ENCODE assay signal across 27 cellular contexts in the genomic region with DNA sequence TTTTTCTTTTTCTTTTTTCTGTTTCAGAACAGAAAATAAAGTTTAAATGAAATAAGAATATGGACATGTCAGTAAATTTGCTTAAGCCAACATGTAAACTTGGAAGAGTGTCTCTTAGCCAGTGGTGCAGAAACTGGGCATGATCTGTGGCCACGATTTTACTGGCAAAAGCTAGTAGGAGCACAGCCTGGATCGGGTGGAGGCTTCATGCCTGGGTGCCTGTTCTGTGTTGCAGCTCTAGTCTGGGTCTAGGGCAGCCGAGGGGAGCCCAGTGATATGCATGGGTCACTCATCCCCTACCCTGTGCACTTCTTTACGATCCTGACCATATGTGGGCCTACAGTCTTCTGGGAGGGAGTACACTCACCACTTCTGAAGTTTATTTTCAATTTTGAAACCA. TPM values are rescaled to one million over a fixed set of nuclear protein-coding genes. Genes with fewer than 3 reads are reported as not detected.
"Had no signal": no experiment of that assay in that cellular context is flagged by ENCODE, and none has a peak within 500 bp of the region (broad histone marks: within the 10 kb centered on the region; RNA-seq: fewer than 3 reads in every experiment).

No MANE protein-coding gene starts in this region.

- H3K4me3 ChIP-seq: K562, SJCRH30 had no signal

- H3K4me2 ChIP-seq: SK-N-SH had no signal

- H3K9ac ChIP-seq: SK-N-SH had no signal

- FAIRE-seq: astrocyte, K562 had no signal

- H3K9me3 ChIP-seq: SK-N-SH had no signal

- H3K27ac ChIP-seq: SJCRH30 had no signal

- H3K27me3 ChIP-seq: SJCRH30 had no signal

- H3K4me1 ChIP-seq: SJCRH30 had no signal

- ATAC-seq: activated naive CD4-positive, alpha-beta T cell treated with anti-CD3 and anti-CD28 coated beads, Interleukin-2, amount 50 U/mL, for 72 hours; activated naive CD8-positive, alpha-beta T cell treated with anti-CD3 and anti-CD28 coated beads, Interleukin-2, amount 50 U/mL, for 24 hours; activated T-cell treated with anti-CD3 and anti-CD28 coated beads, Interleukin-2, amount 50 U/mL, for 4 hours; K562; Right ventricle myocardium inferior; WTC11 had no signal

- DNase-seq: activated CD4-positive, alpha-beta memory T cell treated with anti-CD3 and anti-CD28 coated beads for 36 hours; activated CD4-positive, alpha-beta T cell treated with anti-CD3 and anti-CD28 coated beads for 1 hour; activated CD4-positive, alpha-beta T cell treated with anti-CD3 and anti-CD28 coated beads, Interleukin-2, amount 10 ng/mL, durations not matched to agents 7 days and 5 days; activated CD8-positive, alpha-beta memory T cell treated with anti-CD3 and anti-CD28 coated beads for 24 hours; activated effector memory CD4-positive, alpha-beta T cell treated with anti-CD3 and anti-CD28 coated beads, Interleukin-2, amount 50 U/mL, for 16 hours; activated naive CD4-positive, alpha-beta T cell treated with Interleukin-2 at 50 U/mL for 16 hours; activated naive CD8-positive, alpha-beta T cell treated with anti-CD3 and anti-CD28 coated beads, Interleukin-2, amount 50 U/mL, for 24 hours; activated T-cell treated with anti-CD3 and anti-CD28 coated beads, Interleukin-2, amount 50 U/mL, for 4 hours; amygdala; Karpas-422; MM.1S; NCI-H1105 treated with DMSO at 0.1 percent for 48 hours; NCI-H146; NCI-H187 treated with DMSO at 0.1 percent for 48 hours; NCI-H2081 treated with DMSO at 0.1 percent for 48 hours; NCI-H446 treated with DMSO at 0.1 percent for 48 hours; NCI-H524 treated with DMSO at 0.1 percent for 48 hours; NCI-H82; SJCRH30; SK-N-SH; SW 1271; T-helper 9 cell had no signal

RNA-seq across cellular contexts. Expression of a gene that starts 45.7 kb away (rescaled TPM):
- polyA plus RNA-seq: K562 had no signal
